ENCODE assay signal across 1 cellular context in the genomic region with DNA sequence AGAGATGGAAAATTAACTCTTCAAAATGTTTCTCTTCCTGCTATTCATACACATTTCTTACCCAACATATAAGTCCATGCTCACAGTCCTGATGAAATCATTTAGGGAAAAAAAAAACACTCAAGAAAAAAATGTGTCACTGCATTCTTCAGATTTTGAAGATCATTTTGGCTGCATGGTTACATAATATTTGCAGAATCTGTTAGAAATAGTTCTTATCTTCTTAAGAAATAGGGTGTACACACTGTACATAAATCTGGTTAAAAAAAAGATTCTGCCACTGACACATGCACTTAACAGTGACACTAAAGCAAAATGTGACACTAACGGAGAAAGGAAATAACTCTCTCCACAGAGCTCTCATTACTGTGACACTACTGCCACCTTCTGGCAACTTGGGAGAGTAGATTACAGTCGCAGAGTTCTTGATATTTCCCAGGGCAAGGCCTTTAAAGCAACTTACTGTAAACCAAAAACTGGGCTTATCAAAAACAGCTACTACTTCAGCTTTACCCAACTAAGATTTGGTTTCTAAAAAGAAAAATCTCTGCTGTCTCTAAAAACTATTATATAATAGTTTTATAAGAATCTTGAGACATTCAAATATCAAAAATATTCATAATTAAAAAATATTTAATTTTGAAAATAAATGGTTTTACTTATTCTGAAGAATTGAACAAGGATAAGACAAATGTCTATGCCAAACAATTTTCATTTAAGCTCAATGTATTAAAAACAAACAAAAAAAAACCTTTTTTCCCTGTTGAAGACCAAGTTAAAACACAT.
A peak's percentile ranks its signal among the peaks of the same experiment; 100 is the strongest.
TF ChIP-seq lines count a peak whose summit lies in the region.

No MANE protein-coding gene starts in this region.

TF ChIP-seq in H1, 55 proteins besides CTCF, POLR2A, EP300 and RAD21 (continued from another document):
- TF ChIP-seq SIN3A (conservative IDR thresholded peaks at IDR 0.05 in 1 of 2, IDR thresholded peaks at IDR 0.05 in 1 of 2; ENCODE audit: low read depth in 1 of 2, low read length in 2 of 2) (0 out of 4 replicates have a peak, but pooled peaks of 1 of the 2 experiments have one; percentile 25), BACH1 (IDR thresholded peaks at IDR 0.05; ENCODE audit: low read length) (no peak), SIX5 (IDR thresholded peaks at IDR 0.05; ENCODE audit: low read depth, low read length) (no peak)
- TF ChIP-seq, protein P1, sequence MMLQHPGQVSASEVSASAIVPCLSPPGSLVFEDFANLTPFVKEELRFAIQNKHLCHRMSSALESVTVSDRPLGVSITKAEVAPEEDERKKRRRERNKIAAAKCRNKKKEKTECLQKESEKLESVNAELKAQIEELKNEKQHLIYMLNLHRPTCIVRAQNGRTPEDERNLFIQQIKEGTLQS (IDR thresholded peaks at IDR 0.05; ENCODE audit: insufficient read depth, low read depth, low read length): no peak
